ENCODE assay signal across 9 cellular contexts in the genomic region with DNA sequence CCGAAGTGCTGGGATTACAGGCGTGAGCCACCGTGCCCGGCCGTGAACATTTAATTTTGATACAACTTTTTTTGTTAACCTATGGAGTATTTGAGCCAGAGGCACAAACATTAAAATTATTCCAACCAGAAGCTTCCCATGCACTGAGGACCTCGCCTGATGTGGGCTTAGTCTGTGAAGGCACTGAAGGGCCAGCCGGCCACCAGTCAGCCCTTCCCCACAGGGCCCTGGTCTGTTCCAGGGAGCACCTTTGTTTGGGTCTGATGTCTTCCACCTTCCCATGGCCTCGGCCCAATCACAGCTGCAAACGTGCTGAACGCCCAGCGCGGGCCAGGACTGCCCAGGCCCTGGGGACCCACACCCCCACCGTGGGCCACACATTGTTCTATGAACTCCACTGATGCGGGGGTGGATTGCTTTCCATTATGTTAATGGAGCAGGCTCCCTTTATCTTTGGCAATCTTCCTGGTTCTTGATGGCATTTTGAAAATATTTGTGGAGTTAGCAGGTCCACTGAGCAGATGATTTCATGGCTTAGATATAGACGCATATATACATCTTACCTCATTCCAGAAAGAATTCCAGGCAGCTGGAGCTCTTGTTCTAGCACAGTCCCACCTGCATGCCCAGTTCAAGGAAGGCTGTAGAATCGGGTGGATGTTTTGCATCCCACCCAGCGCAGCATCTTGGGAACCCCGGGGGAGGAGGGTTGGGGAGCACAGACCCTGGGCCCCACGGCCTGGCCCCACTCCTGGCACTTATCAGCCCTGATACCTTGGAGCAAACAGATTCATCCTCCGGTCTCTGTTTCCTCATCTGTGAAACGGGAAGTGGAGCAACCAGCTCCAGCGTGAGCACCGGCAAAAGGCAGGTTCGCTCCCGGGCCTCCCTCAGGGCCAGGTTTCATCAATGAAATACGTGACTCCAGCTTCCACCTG. TPM values are rescaled to one million over a fixed set of nuclear protein-coding genes. Genes with fewer than 3 reads are reported as not detected.
DNase-seq lines count a peak whose midpoint lies in the region; ATAC-seq, FAIRE-seq and TF ChIP-seq lines count a peak whose summit lies in the region.
"Had no signal": no experiment of that assay in that cellular context is flagged by ENCODE, and none has a peak within 500 bp of the region (broad histone marks: within the 10 kb centered on the region; RNA-seq: fewer than 3 reads in every experiment).

No MANE protein-coding gene starts in this region.

- H3K4me2 ChIP-seq in SK-N-SH, result peak overlapping the region; percentile 68

- no peak for TF ChIP-seq CTCF in SK-N-SH (IDR thresholded peaks at IDR 0.05)

- H4K20me1 ChIP-seq in SK-N-SH (ENCODE audit: insufficient read depth), result no peaks in the 10 kb centered on the region

- peak; percentile 49 to 67; a peak in 3 of 4 replicates for TF ChIP-seq EP300 in SK-N-SH (IDR thresholded peaks at IDR 0.05; ENCODE audit: borderline replicate concordance in 1 of 2, low read depth in 1 of 2, low read length in 1 of 2)

- no peak for ATAC-seq in HG02588 (IDR thresholded peaks at IDR 0.05; ENCODE audit: unreplicated experiment)

- H3F3A ChIP-seq in SK-N-SH (replicated peaks; ENCODE audit: insufficient read depth), result peaks cover 14% of the 10 kb centered on the region

- TF ChIP-seq RAD21 in SK-N-SH (IDR thresholded peaks at IDR 0.05; ENCODE audit: low read length), result no peak

- H3K79me2 ChIP-seq in SK-N-SH (ENCODE audit: insufficient read depth), result no peaks in the 10 kb centered on the region

- WGBS in SK-N-SH (ENCODE audit: low lambda C conversion rate), result 44% methylated on average over 17 of the region's 26 CpGs

- H3K27me3 ChIP-seq in SK-N-SH (ENCODE audit: insufficient read depth), result no peaks in the 10 kb centered on the region

- no peak overlapping the region for H3K9ac ChIP-seq in SK-N-SH

- peak; percentile 92 for DNase-seq in A172 (ENCODE audit: low spot score)
- DNase-seq in ELR (ENCODE audit: low read depth), result peak; percentile 72
- DNase-seq in SK-N-SH, result peak; percentile 88
- DNase-seq in glomerular visceral epithelial cell (ENCODE audit: extremely low spot score), result peak; percentile 83
- DNase-seq in activated CD8-positive, alpha-beta memory T cell treated with anti-CD3 and anti-CD28 coated beads, Interleukin-2, amount 50 U/mL, for 4 hours, result no peak
- no peak for DNase-seq in HUDEP-2 (lab: John Stamatoyannopoulos, UW; ENCODE audit: unreplicated experiment in 76 of 76)
- no peak for DNase-seq in GM12891 (ENCODE audit: insufficient read length, low spot score)

- H3K4me3 ChIP-seq in SK-N-SH (ENCODE audit: low read depth in 2 of 2, low read length in 1 of 2), result 0 out of 4 replicates have a peak overlapping the region, but pooled peaks of 1 of the 2 experiments have one; percentile 9
- H3K4me3 ChIP-seq: tibial nerve had no signal

- no peaks in the 10 kb centered on the region for H3K9me3 ChIP-seq in SK-N-SH
- H3K9me3 ChIP-seq: tibial nerve had no signal

- no peak for FAIRE-seq in GM12891 (lab: Jason Lieb, UNC)

- H3K27ac ChIP-seq in SK-N-SH (ENCODE audit: low read depth in 2 of 2, low read length in 1 of 2), result peak overlapping the region; percentile 41 to 55; a peak in 3 of 4 replicates
- H3K27ac ChIP-seq: tibial nerve had no signal

- no peak for TF ChIP-seq POLR2A in GM12891 (IDR thresholded peaks at IDR 0.05; ENCODE audit: low read depth, low read length)

- CTCF ChIA-PET in SK-N-SH (lab: Yijun Ruan, JAX), result interaction anchor here (0.8 to 7.0 kb wide), 6 partner anchors 9 to 156 kb away, joined by 3 to 68 read pairs (median 4); partner anchors contain the start of genes CDK10 and SPIRE2

- H3K9me2 ChIP-seq in SK-N-SH, result no peaks in the 10 kb centered on the region

- no peak overlapping the region for H2AFZ ChIP-seq in SK-N-SH (ENCODE audit: low read depth)

- POLR2A ChIA-PET in SK-N-SH (lab: Yijun Ruan, JAX), result interaction anchor here (0.6 to 1.6 kb wide), 2 partner anchors 18 to 26 kb away, joined by 3 to 4 read pairs; partner anchors contain the start of gene FANCA

- peaks cover 13 to 18% of the 10 kb centered on the region in 2 experiments; a peak in 2 of 4 replicates for H3K4me1 ChIP-seq in SK-N-SH (ENCODE audit: control insufficient read depth in 1 of 2, insufficient read depth in 2 of 2, low read depth in 1 of 2, low read length in 1 of 2)

- no peaks in the 10 kb centered on the region for H3K36me3 ChIP-seq in SK-N-SH (replicated peaks in 1 of 2; ENCODE audit: control insufficient read depth in 1 of 2, insufficient read depth in 2 of 2, low read length in 1 of 2)
- H3K36me3 ChIP-seq: tibial nerve had no signal

TF ChIP-seq in SK-N-SH, 30 proteins besides CTCF, POLR2A, EP300 and RAD21 (continues in another document):
- TF ChIP-seq RXRA (IDR thresholded peaks at IDR 0.05; ENCODE audit: borderline replicate concordance, low read depth) (peak; percentile 55; the same call in 1 of the 2 replicates), FOXJ3 (CRISPR knock-in tag; IDR thresholded peaks at IDR 0.05) (peak; percentile 77), EZH2phosphoT487 (IDR thresholded peaks at IDR 0.05; ENCODE audit: borderline replicate concordance, low read depth) (no peak), USF2 (IDR thresholded peaks at IDR 0.05; ENCODE audit: borderline replicate concordance, low read depth, low read length) (no peak), TAF1 (IDR thresholded peaks at IDR 0.05; ENCODE audit: borderline replicate concordance, low read depth, low read length) (no peak), FOXM1 (IDR thresholded peaks at IDR 0.05; ENCODE audit: low read depth) (0 out of 2 replicates have a peak, but pooled peaks have one; percentile 14), GATA2 (CRISPR knock-in tag; IDR thresholded peaks at IDR 0.05) (peak; percentile 90), TCF12 (IDR thresholded peaks at IDR 0.05) (peak; percentile 87), CHD2 (IDR thresholded peaks at IDR 0.05; ENCODE audit: low read length, partially characterized antibody) (peak; percentile 59)

TF ChIP-seq in GM12891, 5 proteins besides CTCF, POLR2A, EP300 and RAD21:
- TF ChIP-seq TAF1 (IDR thresholded peaks at IDR 0.05; ENCODE audit: low read depth, low read length) (no peak), POU2F2 (IDR thresholded peaks at IDR 0.05; ENCODE audit: low read depth, low read length) (no peak), POLR2AphosphoS5 (IDR thresholded peaks at IDR 0.05; ENCODE audit: low read depth, low read length) (no peak), PAX5 (IDR thresholded peaks at IDR 0.05; ENCODE audit: insufficient read depth, low read length, severe bottlenecking) (no peak), SPI1 (IDR thresholded peaks at IDR 0.05; ENCODE audit: low read depth, low read length) (no peak)

RNA-seq across cellular contexts. Expression of gene SPIRE2, which starts 14.5 kb away (rescaled TPM):
- total RNA-seq in A172 (2014; rRNA removed; shearing (Covaris generic)), result 6.9 and 12.6 TPM in 2 replicates
- 15.3 and 16.2 TPM in 2 replicates for polyA plus RNA-seq in SK-N-SH (2012; rRNA removed)
- 5.8 and 8.0 TPM in 2 replicates for polyA plus RNA-seq in SK-N-SH (2012; cell fraction: cytosol; rRNA removed)
- polyA plus RNA-seq in SK-N-SH (2012; cell fraction: nucleus; rRNA removed), result 71.3 and 82.5 TPM in 2 replicates
- polyA plus RNA-seq in GM12891 (2012; ENCODE audit: low read depth, missing spikeins), result 0.28 TPM

RNA-seq across cellular contexts. Expression of gene FANCA, which starts 26.3 kb away (rescaled TPM):
- total RNA-seq in A172 (2014; rRNA removed; shearing (Covaris generic)), result 51.8 and 55.9 TPM in 2 replicates
- 21.5 and 23.9 TPM in 2 replicates for polyA plus RNA-seq in SK-N-SH (2012; rRNA removed)
- 7.0 and 11.3 TPM in 2 replicates for polyA plus RNA-seq in SK-N-SH (2012; cell fraction: cytosol; rRNA removed)
- polyA plus RNA-seq in SK-N-SH (2012; cell fraction: nucleus; rRNA removed), result 95.8 and 96.9 TPM in 2 replicates
- polyA plus RNA-seq in GM12891 (2012; ENCODE audit: low read depth, missing spikeins), result 25.2 TPM

RNA-seq across cellular contexts. Expression of gene TCF25, which starts 30.7 kb away (rescaled TPM):
- 145 and 153 TPM in 2 replicates for total RNA-seq in A172 (2014; rRNA removed; shearing (Covaris generic))
- polyA plus RNA-seq in SK-N-SH (2012; rRNA removed), result 162 and 208 TPM in 2 replicates
- polyA plus RNA-seq in SK-N-SH (2012; cell fraction: cytosol; rRNA removed), result 85.4 and 106 TPM in 2 replicates
- 673 and 1,102 TPM in 2 replicates for polyA plus RNA-seq in SK-N-SH (2012; cell fraction: nucleus; rRNA removed)
- polyA plus RNA-seq in GM12891 (2012; ENCODE audit: low read depth, missing spikeins), result 115 TPM

Comparison
In these comparisons a context has a peak if more than half of its experiments do, and no peak if none do; other contexts are left out.
1. DNase-seq: peak in A172 (single experiment), ELR (single experiment), SK-N-SH (single experiment) and glomerular visceral epithelial cell (single experiment); none in activated CD8-positive, alpha-beta memory T cell treated with anti-CD3 and anti-CD28 coated beads, Interleukin-2, amount 50 U/mL, for 4 hours (single experiment), HUDEP-2 (0 of 76) and GM12891 (single experiment).